ENCODE assay signal across 1 cellular context in genomic region chr2:105950521-105951389, GRCh38.
TF ChIP-seq lines count a peak whose summit lies in the region.

No MANE protein-coding gene starts in this region.

TF ChIP-seq in GM23338, 12 proteins besides CTCF, POLR2A, EP300 and RAD21 (continued from another document):
- TF ChIP-seq STAT1 (IDR thresholded peaks at IDR 0.05; ENCODE audit: unreplicated experiment), result no peak
- no peak for TF ChIP-seq EZH2phosphoT487 (IDR thresholded peaks at IDR 0.05; ENCODE audit: unreplicated experiment)
- TF ChIP-seq ZNF462 (CRISPR knock-in tag; IDR thresholded peaks at IDR 0.05), result no peak
TF ChIP-seq in GM23338: peak in this region for 0.
